ENCODE assay signal across 22 cellular contexts in genomic region chr16:50574852-50575251, GRCh38. TPM values are rescaled to one million over a fixed set of nuclear protein-coding genes. Genes with fewer than 3 reads are reported as not detected.
A peak's percentile ranks its signal among the peaks of the same experiment; 100 is the strongest.
DNase-seq lines count a peak whose midpoint lies in the region; ATAC-seq and TF ChIP-seq lines count a peak whose summit lies in the region.
"Had no signal": no experiment of that assay in that cellular context is flagged by ENCODE, and none has a peak within 500 bp of the region (broad histone marks: within the 10 kb centered on the region; RNA-seq: fewer than 3 reads in every experiment).

No MANE protein-coding gene starts in this region.

- no peak for TF ChIP-seq CTCF in left lung (IDR thresholded peaks at IDR 0.05)
- no peak for TF ChIP-seq CTCF in ovary (IDR thresholded peaks at IDR 0.05)
- no peak for TF ChIP-seq CTCF in tibial artery (IDR thresholded peaks at IDR 0.05)

- H3K36me3 ChIP-seq in left lung (no peaks in the 10 kb centered on the region), ovary (no peaks in the 10 kb centered on the region), tibial artery (peaks cover 0 to 19% (median 0%) of the 10 kb centered on the region in 3 donors)
- H3K36me3 ChIP-seq: BLaER1 treated with 17β-estradiol and CSF1 and Interleukin-3, amounts not matched to agents 10 nM and 100 nM had no signal

- H3K4me3 ChIP-seq in left lung (no peak overlapping the region), ovary (no peak overlapping the region), tibial artery (no peak overlapping the region)
- H3K4me3 ChIP-seq: BLaER1 treated with 17β-estradiol and CSF1 and Interleukin-3, amounts not matched to agents 10 nM and 100 nM had no signal

- TF ChIP-seq POLR2A in ovary (IDR thresholded peaks at IDR 0.05) = no peak

- intact Hi-C loops in left lung (cut with DNase I) = no loop called here
- intact Hi-C loops in ovary (cut with DNase I) = no loop called here
- intact Hi-C loops in tibial artery (cut with DNase I; ENCODE audit: low total_unique reads) = no loop called here

- TF ChIP-seq EP300 in ovary (IDR thresholded peaks at IDR 0.05) = no peak

- H3K9me3 ChIP-seq in left lung (no peaks in the 10 kb centered on the region), ovary (no peaks in the 10 kb centered on the region), tibial artery (no peaks in the 10 kb centered on the region)
- H3K9me3 ChIP-seq: BLaER1 treated with 17β-estradiol and CSF1 and Interleukin-3, amounts not matched to agents 10 nM and 100 nM had no signal

- H3K4me1 ChIP-seq in left lung (peaks cover 0 to 6% of the 10 kb centered on the region in 2 donors), ovary (ENCODE audit: insufficient read depth) (peaks cover 18% of the 10 kb centered on the region), tibial artery (peaks cover 0 to 80% (median 41%) of the 10 kb centered on the region in 4 donors)
- H3K4me1 ChIP-seq: BLaER1 treated with 17β-estradiol and CSF1 and Interleukin-3, amounts not matched to agents 10 nM and 100 nM; foreskin keratinocyte; parathyroid adenoma had no signal

- no peaks in the 10 kb centered on the region for H3K27me3 ChIP-seq in left lung
- no peaks in the 10 kb centered on the region for H3K27me3 ChIP-seq in ovary
- no peaks in the 10 kb centered on the region for H3K27me3 ChIP-seq in tibial artery
- H3K27me3 ChIP-seq: BLaER1 treated with 17β-estradiol and CSF1 and Interleukin-3, amounts not matched to agents 10 nM and 100 nM; foreskin keratinocyte had no signal

- no peak for ATAC-seq in left lung
- no peak for ATAC-seq in GM19463 (IDR thresholded peaks at IDR 0.05; ENCODE audit: unreplicated experiment)
- ATAC-seq in HG03097 (IDR thresholded peaks at IDR 0.05; ENCODE audit: low FRiP score, unreplicated experiment) = no peak
- ATAC-seq: foreskin keratinocyte, PC-3 had no signal

- DNase-seq in left lung = no peak
- DNase-seq in ovary = no peak
- no peak for DNase-seq in tibial artery
- no peak for DNase-seq in superior temporal gyrus (ENCODE audit: extremely low spot score)
- DNase-seq in activated CD8-positive, alpha-beta memory T cell treated with anti-CD3 and anti-CD28 coated beads for 24 hours = no peak
- DNase-seq: activated CD4-positive, alpha-beta T cell treated with anti-CD3 and anti-CD28 coated beads, Interleukin-2, amount 10 ng/mL, durations not matched to agents 7 days and 5 days; activated naive CD4-positive, alpha-beta T cell treated with anti-CD3 and anti-CD28 coated beads, Interleukin-2, amount 50 U/mL, for 16 hours; Calu3; DND-41; foreskin keratinocyte; hippocampal formation; mammary epithelial cell; naive B cell; NCI-H146; PC-3; stimulated activated CD8-positive, alpha-beta memory T cell treated with anti-CD3 and anti-CD28 coated beads, Interleukin-4, amount 100 ng/mL, for 48 hours had no signal

- 15 to 36% (median 19%) methylated on average over 1 of the region's 1 CpG for WGBS in ovary, 3 donors

- H3K27ac ChIP-seq in cingulate gyrus (ENCODE audit: low read depth, low read length) (peak overlapping the region; percentile 26), left lung (peak overlapping the region; percentile 4 to 64), ovary (peak overlapping the region; percentile 71 to 79), tibial artery (peak overlapping the region; percentile 74 to 79)
- H3K27ac ChIP-seq: BLaER1 treated with 17β-estradiol and CSF1 and Interleukin-3, amounts not matched to agents 10 nM and 100 nM; foreskin keratinocyte; parathyroid adenoma; VCaP had no signal

RNA-seq across cellular contexts. Expression of gene NKD1, which starts 26.7 kb away (rescaled TPM):
- total RNA-seq in left lung (10 to 100 TPM; 12.5 to 23.0 TPM), ovary (10 to 100 TPM in 6 of 7 donors, 1 to 10 TPM in 1; 3.3 to 72.1 (median 17.4) TPM)
- polyA plus RNA-seq in ovary = 1 to 10 TPM; 2.5 to 6.8 TPM

Comparison
In these comparisons a context has a peak if more than half of its experiments do, and no peak if none do; other contexts are left out.
1. H3K27ac ChIP-seq: peak in every context shown above with its lines; median percentile 76 in tibial artery; 75 in ovary; 34 in left lung; 26 in cingulate gyrus.